ENCODE assay signal across 8 cellular contexts in genomic region chr7:74658171-74659004, GRCh38. TPM values are rescaled to one million over a fixed set of nuclear protein-coding genes. Genes with fewer than 3 reads are reported as not detected.
A peak's percentile ranks its signal among the peaks of the same experiment; 100 is the strongest.
DNase-seq lines count a peak whose midpoint lies in the region; ATAC-seq, FAIRE-seq and TF ChIP-seq lines count a peak whose summit lies in the region.

No MANE protein-coding gene starts in this region.

- 9 to 10% methylated on average over 13 to 16 of the region's 108 CpGs for whole genome bisulfite sequencing in upper lobe of left lung, 2 donors

- ATAC-seq in HG02798 (IDR thresholded peaks at IDR 0.05; ENCODE audit: poor library complexity, unreplicated experiment) (peak; percentile 67), left cardiac atrium (peak; percentile 78 to 82), upper lobe of left lung (ENCODE audit: low FRiP score in 2 of 2) (peak; percentile 81 to 84)

- intact Hi-C loops in left cardiac atrium (cut with DNase I), result loop anchor here in 1 of 2 donors (10.0 kb wide), 1 partner anchor 54 kb away; no protein-coding TSS in a partner anchor

- peaks cover 41% of the 10 kb centered on the region for H3K4me1 Mint-ChIP-seq in T-helper 1 cell treated with Interleukin-12 subunit alpha and Interleukin-12 subunit beta and Interleukin-4 antibody, amounts not matched to agents 30 μg/mL and 1 μg/mL, for 36 hours (ENCODE audit: low read depth)
- peaks cover 52% of the 10 kb centered on the region for H3K4me1 Mint-ChIP-seq in progenitor cell of endocrine pancreas (ENCODE audit: low read depth)

- H3K9me3 Mint-ChIP-seq in T-helper 1 cell treated with Interleukin-12 subunit alpha and Interleukin-12 subunit beta and Interleukin-4 antibody, amounts not matched to agents 30 μg/mL and 1 μg/mL, for 36 hours, result no peaks in the 10 kb centered on the region
- no peaks in the 10 kb centered on the region for H3K9me3 Mint-ChIP-seq in progenitor cell of endocrine pancreas (ENCODE audit: low read depth)

- TF ChIP-seq EP300 in upper lobe of left lung (IDR thresholded peaks at IDR 0.05), result no peak

- peak; percentile 94 for FAIRE-seq in GM12891 (lab: Jason Lieb, UNC)

- H3K36me3 Mint-ChIP-seq in T-helper 1 cell treated with Interleukin-12 subunit alpha and Interleukin-12 subunit beta and Interleukin-4 antibody, amounts not matched to agents 30 μg/mL and 1 μg/mL, for 36 hours (ENCODE audit: low read depth), result peaks cover 13% of the 10 kb centered on the region
- peaks cover 5% of the 10 kb centered on the region for H3K36me3 Mint-ChIP-seq in progenitor cell of endocrine pancreas (ENCODE audit: insufficient read depth)

- H3K27ac ChIP-seq in upper lobe of left lung, result peak overlapping the region; percentile 98 to 100 (median 98)

- no peaks in the 10 kb centered on the region for H3K9me3 ChIP-seq in upper lobe of left lung

- H3K4me1 ChIP-seq in upper lobe of left lung, result peaks cover 50 to 68% (median 55%) of the 10 kb centered on the region in 4 donors

- DNase-seq in GM12891 (ENCODE audit: insufficient read length, low spot score), result peak; percentile 79
- DNase-seq in NCI-H1436 treated with DMSO at 0.1 percent for 48 hours (lab: John Stamatoyannopoulos, UW), result peak; percentile 30
- DNase-seq in amniotic stem cell (lab: John Stamatoyannopoulos, UW), result peak; percentile 83
- DNase-seq in left cardiac atrium, result peak; percentile 95
- peak; percentile 96 for DNase-seq in progenitor cell of endocrine pancreas (ENCODE audit: low spot score, unreplicated experiment)
- peak; percentile 96 to 99 for DNase-seq in upper lobe of left lung

- no peaks in the 10 kb centered on the region for H3K36me3 ChIP-seq in upper lobe of left lung

- TF ChIP-seq POLR2A in GM12891 (IDR thresholded peaks at IDR 0.05; ENCODE audit: low read depth, low read length) (no peak), upper lobe of left lung (IDR thresholded peaks at IDR 0.05) (peak in 1 of 4 donors; percentile 52)

- H3K27me3 ChIP-seq in upper lobe of left lung, result no peaks in the 10 kb centered on the region

- peak overlapping the region; percentile 98 to 100 (median 100) for H3K4me3 ChIP-seq in upper lobe of left lung

- peak overlapping the region; percentile 86 for H3K27ac Mint-ChIP-seq in T-helper 1 cell treated with Interleukin-12 subunit alpha and Interleukin-12 subunit beta and Interleukin-4 antibody, amounts not matched to agents 30 μg/mL and 1 μg/mL, for 36 hours
- H3K27ac Mint-ChIP-seq in progenitor cell of endocrine pancreas, result peak overlapping the region; percentile 99

- no peaks in the 10 kb centered on the region for H3K27me3 Mint-ChIP-seq in T-helper 1 cell treated with Interleukin-12 subunit alpha and Interleukin-12 subunit beta and Interleukin-4 antibody, amounts not matched to agents 30 μg/mL and 1 μg/mL, for 36 hours (ENCODE audit: low read depth)
- H3K27me3 Mint-ChIP-seq in progenitor cell of endocrine pancreas, result no peaks in the 10 kb centered on the region

- peak overlapping the region; percentile 75 for H3K4me3 Mint-ChIP-seq in T-helper 1 cell treated with Interleukin-12 subunit alpha and Interleukin-12 subunit beta and Interleukin-4 antibody, amounts not matched to agents 30 μg/mL and 1 μg/mL, for 36 hours
- H3K4me3 Mint-ChIP-seq in progenitor cell of endocrine pancreas (ENCODE audit: low read depth), result peak overlapping the region; percentile 81

- TF ChIP-seq CTCF in progenitor cell of endocrine pancreas (IDR thresholded peaks at IDR 0.05; ENCODE audit: unreplicated experiment) (no peak), upper lobe of left lung (IDR thresholded peaks at IDR 0.05) (peak in 1 of 6 experiments; percentile 3)

TF ChIP-seq in GM12891, 5 proteins besides CTCF, POLR2A, EP300 and RAD21:
- TF ChIP-seq POU2F2 (IDR thresholded peaks at IDR 0.05; ENCODE audit: low read depth, low read length) (no peak; the same call in 1 of the 2 replicates), TAF1 (IDR thresholded peaks at IDR 0.05; ENCODE audit: low read depth, low read length) (peak; percentile 65)
TF ChIP-seq in GM12891: peak in this region for 1.

RNA-seq across cellular contexts. Expression of gene GTF2I, which starts 0.9 kb away (rescaled TPM):
- polyA plus RNA-seq in GM12891 (2012; ENCODE audit: low read depth, missing spikeins), result 62.3 TPM
- total RNA-seq in left cardiac atrium (100 to 1,000 TPM; 131 to 132 TPM), progenitor cell of endocrine pancreas (605 and 607 TPM in 2 replicates), upper lobe of left lung (100 to 1,000 TPM; 138 to 506 (median 219) TPM)

Comparison
In these comparisons a context has a peak if more than half of its experiments do, and no peak if none do; other contexts are left out.
1. Peak in every context shown above with its lines: DNase-seq, ATAC-seq, H3K4me3 ChIP-seq and H3K27ac ChIP-seq.
2. DNase-seq: peak in every context shown above with its lines; median percentile 98 in upper lobe of left lung; 96 in progenitor cell of endocrine pancreas; 95 in left cardiac atrium; 83 in amniotic stem cell; 79 in GM12891; 30 in NCI-H1436 treated with DMSO at 0.1 percent for 48 hours.